ENCODE assay signal across 9 cellular contexts in genomic region chr5:162685302-162685701, GRCh38.
"Had no signal": no experiment of that assay in that cellular context is flagged by ENCODE, and none has a peak within 500 bp of the region (broad histone marks: within the 10 kb centered on the region; RNA-seq: fewer than 3 reads in every experiment).

No MANE protein-coding gene starts in this region.

- H3K4me1 ChIP-seq: HAP-1 had no signal

- H3K36me3 ChIP-seq: HAP-1 had no signal

- H2AFZ ChIP-seq: GM23248 had no signal

- ATAC-seq: HCT116, K562 had no signal

- DNase-seq: GM23248, GOT3, H7, HFFc6, IMR-90 had no signal

- H3K4me3 ChIP-seq: GM23248, HAP-1, K562 had no signal

- H3K9ac ChIP-seq: GM23248 had no signal

- FAIRE-seq: K562 had no signal

- H3K27ac ChIP-seq: GM23248, HL-60 had no signal

- H3K9me3 ChIP-seq: HAP-1 had no signal
